ENCODE assay signal across 13 cellular contexts in genomic region chr1:70072239-70072751, GRCh38.
DNase-seq lines count a peak whose midpoint lies in the region; ATAC-seq, FAIRE-seq and TF ChIP-seq lines count a peak whose summit lies in the region.
"Had no signal": no experiment of that assay in that cellular context is flagged by ENCODE, and none has a peak within 500 bp of the region (broad histone marks: within the 10 kb centered on the region; RNA-seq: fewer than 3 reads in every experiment).

No MANE protein-coding gene starts in this region.

- DNase-seq in ELR (ENCODE audit: low read depth) (peak; percentile 56), MV-4-11 (lab: John Stamatoyannopoulos, UW) (peak; percentile 50), astrocyte (ENCODE audit: low read depth) (peak; percentile 74), mesenchymal stem cell (peak; percentile 34), GF-D8 (lab: John Stamatoyannopoulos, UW) (no peak), DMS 273 treated with DMSO at 0.1 percent for 48 hours (lab: John Stamatoyannopoulos, UW) (no peak), RKO (ENCODE audit: low spot score) (no peak)
- DNase-seq: kidney, NCI-H524 treated with DMSO at 0.1 percent for 48 hours had no signal

- H3K36me3 ChIP-seq in astrocyte (ENCODE audit: insufficient read depth, low read length) (no peaks in the 10 kb centered on the region), mesenchymal stem cell (ENCODE audit: control insufficient read depth in 1 of 2, insufficient read depth in 2 of 2, low read depth in 1 of 2, low read length in 2 of 2) (no peaks in the 10 kb centered on the region)
- H3K36me3 ChIP-seq: neutrophil, thoracic aorta had no signal

- no peak overlapping the region for H3K23ac ChIP-seq in mesenchymal stem cell (ENCODE audit: low read length in 2 of 2)

- no peak overlapping the region for H3K9ac ChIP-seq in astrocyte (ENCODE audit: low read length)
- H3K9ac ChIP-seq in mesenchymal stem cell (ENCODE audit: low read length): peak overlapping the region; percentile 52

- H3K79me1 ChIP-seq in mesenchymal stem cell (replicated peaks; ENCODE audit: low read length, poor library complexity, severe bottlenecking): no peaks in the 10 kb centered on the region

- no peak overlapping the region for H2BK15ac ChIP-seq in mesenchymal stem cell (ENCODE audit: low read depth, poor library complexity, severe bottlenecking)

- H3K36me3 Mint-ChIP-seq in astrocyte (ENCODE audit: low read depth, unreplicated experiment): no peaks in the 10 kb centered on the region

- H3K27me3 ChIP-seq in astrocyte (ENCODE audit: insufficient read depth, low read length) (no peaks in the 10 kb centered on the region), mesenchymal stem cell (ENCODE audit: control insufficient read depth in 1 of 2, insufficient read depth in 1 of 2, low read length in 2 of 2) (no peaks in the 10 kb centered on the region)
- H3K27me3 ChIP-seq: neutrophil had no signal

- H3K4me2 ChIP-seq in astrocyte (ENCODE audit: low read length) (peak overlapping the region; percentile 16), mesenchymal stem cell (ENCODE audit: low read length, poor library complexity, severe bottlenecking) (no peak overlapping the region)

- no peak overlapping the region for H2BK120ac ChIP-seq in mesenchymal stem cell (ENCODE audit: low read depth, low read length)

- no peak overlapping the region for H3K14ac ChIP-seq in mesenchymal stem cell (ENCODE audit: low read length in 2 of 2)

- FAIRE-seq in astrocyte (lab: Jason Lieb, UNC): peak; percentile 17
- FAIRE-seq: GM18507 had no signal

- no peaks in the 10 kb centered on the region for H3K9me3 Mint-ChIP-seq in astrocyte (ENCODE audit: unreplicated experiment)

- H2BK5ac ChIP-seq in mesenchymal stem cell (ENCODE audit: low read depth, low read length, poor library complexity, severe bottlenecking): no peak overlapping the region

- no peak overlapping the region for H3K4me3 Mint-ChIP-seq in astrocyte (ENCODE audit: unreplicated experiment)

- H2AFZ ChIP-seq in astrocyte (ENCODE audit: low read depth, low read length) (no peak overlapping the region), mesenchymal stem cell (ENCODE audit: low read depth, low read length) (no peak overlapping the region)

- H3K27ac Mint-ChIP-seq in astrocyte (ENCODE audit: unreplicated experiment): peak overlapping the region; percentile 50

- H3K4me1 Mint-ChIP-seq in astrocyte (ENCODE audit: low read depth, unreplicated experiment): peaks cover 10% of the 10 kb centered on the region

- H3K4ac ChIP-seq in mesenchymal stem cell (ENCODE audit: low read depth in 1 of 2, low read length in 2 of 2): no peak overlapping the region

- H4K91ac ChIP-seq in mesenchymal stem cell (ENCODE audit: low read length): no peak overlapping the region

- H3K4me3 ChIP-seq in astrocyte (ENCODE audit: insufficient read depth, low read depth, low read length) (no peak overlapping the region), mesenchymal stem cell (ENCODE audit: insufficient read depth in 1 of 2, low read depth in 1 of 2, low read length in 2 of 2) (no peak overlapping the region)
- H3K4me3 ChIP-seq: thoracic aorta had no signal

- no peaks in the 10 kb centered on the region for H4K20me1 ChIP-seq in astrocyte (ENCODE audit: insufficient read depth, low read length)

- no peak overlapping the region for H3K27ac ChIP-seq in astrocyte (ENCODE audit: low read depth, low read length)
- peak overlapping the region; percentile 51 for H3K27ac ChIP-seq in mesenchymal stem cell (ENCODE audit: low read length, poor library complexity, severe bottlenecking)
- H3K27ac ChIP-seq: neutrophil, thoracic aorta had no signal

- H3K9me3 ChIP-seq in astrocyte (ENCODE audit: insufficient read depth, low read depth, low read length) (no peaks in the 10 kb centered on the region), mesenchymal stem cell (ENCODE audit: control insufficient read depth, low read length) (no peaks in the 10 kb centered on the region)
- H3K9me3 ChIP-seq: neutrophil, thoracic aorta had no signal

- H2AK5ac ChIP-seq in mesenchymal stem cell (ENCODE audit: low read length, severe bottlenecking): no peak overlapping the region

- H3K4me1 ChIP-seq in astrocyte (ENCODE audit: insufficient read depth, low read length) (no peaks in the 10 kb centered on the region), mesenchymal stem cell (ENCODE audit: control insufficient read depth, insufficient read depth, low read depth, low read length) (peaks cover 4% of the 10 kb centered on the region)

- H2BK12ac ChIP-seq in mesenchymal stem cell (ENCODE audit: low read length in 2 of 2): no peak overlapping the region

- H4K8ac ChIP-seq in mesenchymal stem cell (ENCODE audit: low read length): no peak overlapping the region

- H3K27me3 Mint-ChIP-seq in astrocyte (ENCODE audit: low read depth, unreplicated experiment): no peaks in the 10 kb centered on the region

- no peak overlapping the region for H3K18ac ChIP-seq in mesenchymal stem cell (ENCODE audit: low read depth in 1 of 2, low read length in 2 of 2)

- no peak for ATAC-seq in GM19324 (IDR thresholded peaks at IDR 0.05; ENCODE audit: low FRiP score, unreplicated experiment)

- no peaks in the 10 kb centered on the region for H3K79me2 ChIP-seq in astrocyte (ENCODE audit: insufficient read depth, low read length)

- TF ChIP-seq CTCF in astrocyte (IDR thresholded peaks at IDR 0.05; ENCODE audit: insufficient read depth, low read depth, low read length): no peak

Comparison
In these comparisons a context has a peak if more than half of its experiments do, and no peak if none do; other contexts are left out.
1. DNase-seq: peak in ELR (single experiment), MV-4-11 (single experiment), astrocyte (single experiment) and mesenchymal stem cell (single experiment); none in GF-D8 (single experiment), DMS 273 treated with DMSO at 0.1 percent for 48 hours (single experiment) and RKO (single experiment).